14 cellular contexts compared by ENCODE assay signal in genomic region chr10:68633281-68633680, GRCh38.
DNase-seq lines count a peak whose midpoint lies in the region; FAIRE-seq and TF ChIP-seq lines count a peak whose summit lies in the region.
"Had no signal": no experiment of that assay in that cellular context is flagged by ENCODE, and none has a peak within 500 bp of the region (broad histone marks: within the 10 kb centered on the region; RNA-seq: fewer than 3 reads in every experiment).

No MANE protein-coding gene starts in this region.

- H3K27ac ChIP-seq in C4-2B (peak overlapping the region; percentile 88), H1 (ENCODE audit: low read depth, low read length) (no peak overlapping the region), thyroid gland (peak overlapping the region; percentile 18 to 57 (median 33))
- H3K27ac ChIP-seq: BLaER1 had no signal

- no peak overlapping the region for H3K18ac ChIP-seq in H1 (ENCODE audit: extremely low read depth, low read length)

- H3K36me3 ChIP-seq in H1 (ENCODE audit: control insufficient read depth in 2 of 4, insufficient read depth in 4 of 4, low read length in 3 of 4): peaks cover 0 to 3% (median 0%) of the 10 kb centered on the region in 4 experiments; a peak in 1 of 8 replicates
- no peaks in the 10 kb centered on the region for H3K36me3 ChIP-seq in thyroid gland
- H3K36me3 ChIP-seq: BLaER1 had no signal

- no peak overlapping the region for H3K4ac ChIP-seq in H1 (replicated peaks; ENCODE audit: insufficient read length, low read depth, low read length)

- H2AK5ac ChIP-seq in H1 (ENCODE audit: low read depth, low read length): no peak overlapping the region

- no peak for TF ChIP-seq POLR2A in H1 (IDR thresholded peaks at IDR 0.05; ENCODE audit: control extremely low read depth in 1 of 2, low read depth in 2 of 2, low read length in 2 of 2)
- no peak for TF ChIP-seq POLR2A in thyroid gland (IDR thresholded peaks at IDR 0.05)

- H2BK12ac ChIP-seq in H1 (ENCODE audit: low read depth, low read length): no peak overlapping the region

- no peaks in the 10 kb centered on the region for H3K23me2 ChIP-seq in H1 (ENCODE audit: low read depth, low read length)

- H2BK20ac ChIP-seq in H1 (ENCODE audit: low read length): no peak overlapping the region

- peaks cover 0 to 47% of the 10 kb centered on the region in 2 experiments; a peak in 2 of 4 replicates for H3K79me2 ChIP-seq in H1 (ENCODE audit: control insufficient read depth in 1 of 2, insufficient read depth in 2 of 2, low read length in 2 of 2)

- TF ChIP-seq EP300 in H1 (IDR thresholded peaks at IDR 0.05; ENCODE audit: borderline replicate concordance in 1 of 2, low read depth in 2 of 2, low read length in 2 of 2): no peak

- H3K27me3 ChIP-seq in H1 (replicated peaks in 1 of 4; ENCODE audit: control insufficient read depth in 3 of 4, extremely low read depth in 1 of 4, insufficient read depth in 3 of 4, low read length in 3 of 4) (no peaks in the 10 kb centered on the region), thyroid gland (no peaks in the 10 kb centered on the region)
- H3K27me3 ChIP-seq: BLaER1 had no signal

- no peaks in the 10 kb centered on the region for H3K9me3 ChIP-seq in H1 (ENCODE audit: insufficient read depth in 2 of 2, low read depth in 1 of 2, low read length in 1 of 2)
- H3K9me3 ChIP-seq in thyroid gland: no peaks in the 10 kb centered on the region
- H3K9me3 ChIP-seq: BLaER1, HAP-1 had no signal

- WGBS in H1 (ENCODE audit: extremely low coverage in 1 of 2, insufficient coverage in 1 of 2, insufficient read length in 1 of 2, insufficient replicate concordance in 2 of 2, low coverage in 1 of 2, low lambda C conversion rate in 2 of 2, missing lambda C conversion rate in 1 of 2), 2 experiments: 92% methylated on average over 4 of the region's 4 CpGs; no CpG with 5 or more reads in 1 of the 2 experiments
- WGBS in thyroid gland, 2 donors: 34 to 44% methylated on average over 4 of the region's 4 CpGs

- H3K4me2 ChIP-seq in H1 (ENCODE audit: insufficient read depth in 1 of 2, low read depth in 2 of 2, low read length in 2 of 2): no peak overlapping the region
- H3K4me2 ChIP-seq: BLaER1 had no signal

- no peak overlapping the region for H4K91ac ChIP-seq in H1 (replicated peaks; ENCODE audit: insufficient read length, low read length)

- no peaks in the 10 kb centered on the region for H3K4me1 ChIP-seq in H1 (replicated peaks in 1 of 4; ENCODE audit: control insufficient read depth in 3 of 4, insufficient read depth in 4 of 4, low read length in 3 of 4)
- peaks cover 14 to 15% of the 10 kb centered on the region in 2 donors for H3K4me1 ChIP-seq in thyroid gland

- POLR2A ChIA-PET in H1 (lab: Charles Lee; ENCODE audit: partially characterized antibody): interaction anchor here (1.4 kb wide), 1 partner anchor 33 kb away, joined by 3 read pairs; no protein-coding TSS in a partner anchor

- no peak overlapping the region for H2BK5ac ChIP-seq in H1 (ENCODE audit: low read depth, low read length)

- no peak for FAIRE-seq in H1 (lab: Jason Lieb, UNC)

- TF ChIP-seq RAD21 in H1 (IDR thresholded peaks at IDR 0.05 in 1 of 2, conservative IDR thresholded peaks at IDR 0.05 in 1 of 2; ENCODE audit: low read depth in 2 of 2, low read length in 2 of 2): no peak

- H3K4me3 ChIP-seq in H1 (ENCODE audit: extremely low read depth in 1 of 4, insufficient read depth in 2 of 4, low read depth in 3 of 4, low read length in 4 of 4) (no peak overlapping the region), thyroid gland (replicated peaks in 1 of 3) (no peak overlapping the region)
- H3K4me3 ChIP-seq: BLaER1, HAP-1 had no signal

- CTCF ChIA-PET in H1 (lab: Charles Lee; ENCODE audit: partially characterized antibody): no interaction called here

- DNase-seq in DMS79 treated with DMSO at 0.1 percent for 48 hours (lab: John Stamatoyannopoulos, UW) (peak; percentile 28), H1 (ENCODE audit: low read depth in 1 of 2, low spot score in 2 of 2) (no peak), thyroid gland (peak; percentile 59 to 64), NCI-H1436 treated with DMSO at 0.1 percent for 48 hours (lab: John Stamatoyannopoulos, UW) (no peak)
- DNase-seq in activated CD4-positive, alpha-beta T cell treated with anti-CD3 and anti-CD28 coated beads for 4 hours: no peak
- DNase-seq: AML-193; CD4-positive, CD25-positive, alpha-beta regulatory T cell; DMS 273 treated with DMSO at 0.1 percent for 48 hours; GF-D8; GOT3; KG1 had no signal

- TF ChIP-seq CTCF in C4-2B (conservative IDR thresholded peaks at IDR 0.05) (no peak), H1 (IDR thresholded peaks at IDR 0.05; ENCODE audit: control extremely low read depth in 1 of 3, insufficient read depth in 1 of 3, low read depth in 1 of 3, low read length in 3 of 3) (no peak), thyroid gland (IDR thresholded peaks at IDR 0.05) (no peak)

- no peaks in the 10 kb centered on the region for H4K20me1 ChIP-seq in H1 (replicated peaks in 1 of 2; ENCODE audit: control insufficient read depth in 1 of 2, insufficient read depth in 2 of 2, low read length in 2 of 2)
- H4K20me1 ChIP-seq: BLaER1 had no signal

- H2BK15ac ChIP-seq in H1 (ENCODE audit: low read length): no peak overlapping the region

- H2AFZ ChIP-seq in H1 (ENCODE audit: low read length): no peak overlapping the region

- no peak overlapping the region for H3K23ac ChIP-seq in H1 (ENCODE audit: insufficient read length)

- no peak overlapping the region for H3K9ac ChIP-seq in H1 (replicated peaks in 1 of 4; ENCODE audit: extremely low read depth in 1 of 4, low read depth in 3 of 4, low read length in 3 of 4)
- H3K9ac ChIP-seq: BLaER1 had no signal

- H4K8ac ChIP-seq in H1 (ENCODE audit: extremely low read depth, insufficient read depth, low read length): peak overlapping the region; percentile 20; the same call in 1 of the 2 replicates

- no peak overlapping the region for H4K5ac ChIP-seq in H1 (ENCODE audit: insufficient read length, low read depth, low read length)

- intact Hi-C loops in thyroid gland (cut with DNase I): no loop called here

- no peak overlapping the region for H3K56ac ChIP-seq in H1 (replicated peaks; ENCODE audit: insufficient read length, low read depth, low read length)

- no peak overlapping the region for H2BK120ac ChIP-seq in H1 (replicated peaks; ENCODE audit: low read depth, low read length)

- peaks cover 5% of the 10 kb centered on the region for H3K79me1 ChIP-seq in H1 (ENCODE audit: low read depth, low read length)

- no peak overlapping the region for H3K14ac ChIP-seq in H1 (ENCODE audit: insufficient read length)

TF ChIP-seq in H1, 55 proteins besides CTCF, POLR2A, EP300 and RAD21:
- TF ChIP-seq YY1 (IDR thresholded peaks at IDR 0.05; ENCODE audit: low read depth, low read length) (no peak), POLR2AphosphoS5 (IDR thresholded peaks at IDR 0.05; ENCODE audit: low read depth, low read length) (no peak), MAFK (IDR thresholded peaks at IDR 0.05; ENCODE audit: low read depth, low read length) (no peak), POU5F1 (IDR thresholded peaks at IDR 0.05; ENCODE audit: low read depth, low read length) (no peak)

Comparison
In these comparisons a context has a peak if more than half of its experiments do, and no peak if none do; other contexts are left out.
1. DNase-seq: peak in DMS79 treated with DMSO at 0.1 percent for 48 hours (single experiment) and thyroid gland (2 of 2); none in H1 (0 of 2), NCI-H1436 treated with DMSO at 0.1 percent for 48 hours (single experiment) and activated CD4-positive, alpha-beta T cell treated with anti-CD3 and anti-CD28 coated beads for 4 hours (0 of 2).